1 cellular context compared by ENCODE assay signal in genomic region chr16:3020604-3021448, GRCh38.
A peak's percentile ranks its signal among the peaks of the same experiment; 100 is the strongest.
TF ChIP-seq lines count a peak whose summit lies in the region.

No MANE protein-coding gene starts in this region.

TF ChIP-seq in HepG2, 621 proteins besides CTCF, POLR2A, EP300 and RAD21 (continued from another document and continues in another):
- TF ChIP-seq AHDC1 (CRISPR knock-in tag; IDR thresholded peaks at IDR 0.05; ENCODE audit: borderline replicate concordance) (0 out of 2 replicates have a peak, but pooled peaks have one; percentile 13), NFE2L2 (IDR thresholded peaks at IDR 0.05; ENCODE audit: low read length) (no peak), PLSCR1 (CRISPR knock-in tag; IDR thresholded peaks at IDR 0.05; ENCODE audit: borderline replicate concordance) (no peak), SMAD9 (CRISPR knock-in tag; IDR thresholded peaks at IDR 0.05) (0 out of 2 replicates have a peak, but pooled peaks have one; percentile 29), MXD4 (CRISPR knock-in tag; IDR thresholded peaks at IDR 0.05) (peak; percentile 51; the same call in 1 of the 2 replicates), ZNF281 (CRISPR knock-in tag; IDR thresholded peaks at IDR 0.05; ENCODE audit: borderline replicate concordance) (peak; percentile 67; the same call in 1 of the 2 replicates), TRIM22 (IDR thresholded peaks at IDR 0.05) (no peak), ZNF30 (CRISPR knock-in tag; IDR thresholded peaks at IDR 0.05) (no peak), MED13 (CRISPR knock-in tag; IDR thresholded peaks at IDR 0.05) (peak; percentile 89; the same call in 1 of the 2 replicates), ZSCAN25 (CRISPR knock-in tag; IDR thresholded peaks at IDR 0.05) (peak; percentile 65), MAF1 (CRISPR knock-in tag; IDR thresholded peaks at IDR 0.05; ENCODE audit: borderline replicate concordance) (no peak), HINFP (CRISPR knock-in tag; IDR thresholded peaks at IDR 0.05; ENCODE audit: low read depth) (peak; percentile 89), ZNF644 (CRISPR knock-in tag; IDR thresholded peaks at IDR 0.05; ENCODE audit: low read depth) (no peak), ZNF558 (CRISPR knock-in tag; IDR thresholded peaks at IDR 0.05; ENCODE audit: borderline replicate concordance) (peak; percentile 26; the same call in 1 of the 2 replicates), DBP (CRISPR knock-in tag; IDR thresholded peaks at IDR 0.05; ENCODE audit: not compliant biosample characterization) (peak; percentile 31), MED1 (CRISPR knock-in tag; IDR thresholded peaks at IDR 0.05) (peak; percentile 89), JUND (CRISPR knock-in tag; IDR thresholded peaks at IDR 0.05) (peak; percentile 99), MBD4 (IDR thresholded peaks at IDR 0.05; ENCODE audit: borderline replicate concordance, low read length) (no peak), ZNF598 (CRISPR knock-in tag; IDR thresholded peaks at IDR 0.05; ENCODE audit: borderline replicate concordance) (no peak), ZNF280B (CRISPR knock-in tag; IDR thresholded peaks at IDR 0.05; ENCODE audit: borderline replicate concordance) (peak; percentile 25; the same call in 1 of the 2 replicates), ZNF781 (CRISPR knock-in tag; IDR thresholded peaks at IDR 0.05; ENCODE audit: borderline replicate concordance, not compliant biosample characterization) (no peak), GATA4 (IDR thresholded peaks at IDR 0.05; ENCODE audit: borderline replicate concordance, low read depth) (0 out of 2 replicates have a peak, but pooled peaks have one; percentile 19), TFDP1 (CRISPR knock-in tag; IDR thresholded peaks at IDR 0.05; ENCODE audit: borderline replicate concordance) (no peak; the same call in 1 of the 2 replicates), POGZ (CRISPR knock-in tag; IDR thresholded peaks at IDR 0.05) (peak; percentile 59; the same call in 1 of the 2 replicates), BORCS8-MEF2B (CRISPR knock-in tag; IDR thresholded peaks at IDR 0.05) (peak; percentile 49; the same call in 1 of the 2 replicates), KAT2B (IDR thresholded peaks at IDR 0.05; ENCODE audit: borderline replicate concordance, low read depth, low read length) (no peak), ZNF382 (CRISPR knock-in tag; IDR thresholded peaks at IDR 0.05; ENCODE audit: borderline replicate concordance) (no peak), SCMH1 (CRISPR knock-in tag; IDR thresholded peaks at IDR 0.05; ENCODE audit: borderline replicate concordance) (no peak), RCOR2 (CRISPR knock-in tag; IDR thresholded peaks at IDR 0.05) (no peak), HIC2 (CRISPR knock-in tag; IDR thresholded peaks at IDR 0.05; ENCODE audit: low read depth) (peak; percentile 99), PLRG1 (conservative IDR thresholded peaks at IDR 0.05) (no peak), ZNF124 (CRISPR knock-in tag; IDR thresholded peaks at IDR 0.05) (no peak), SMYD3 (CRISPR knock-in tag; IDR thresholded peaks at IDR 0.05) (0 out of 2 replicates have a peak, but pooled peaks have one; percentile 28), ARID5B (CRISPR knock-in tag; IDR thresholded peaks at IDR 0.05) (peak; percentile 78)
